Comparison of ENCODE assay signal across 22 cellular contexts in genomic region chr2:188345439-188345838, GRCh38. TPM values are rescaled to one million over a fixed set of nuclear protein-coding genes. Genes with fewer than 3 reads are reported as not detected.
DNase-seq lines count a peak whose midpoint lies in the region; ATAC-seq and TF ChIP-seq lines count a peak whose summit lies in the region.
"Had no signal": no experiment of that assay in that cellular context is flagged by ENCODE, and none has a peak within 500 bp of the region (broad histone marks: within the 10 kb centered on the region; RNA-seq: fewer than 3 reads in every experiment).

No MANE protein-coding gene starts in this region.

- no peaks in the 10 kb centered on the region for H3K36me3 Mint-ChIP-seq in glutamatergic neuron (ENCODE audit: unreplicated experiment)

- H3K4me1 Mint-ChIP-seq in glutamatergic neuron (ENCODE audit: low read depth, unreplicated experiment): peaks cover 22% of the 10 kb centered on the region

- peak overlapping the region; percentile 94 for H3K27ac Mint-ChIP-seq in glutamatergic neuron (ENCODE audit: unreplicated experiment)

- intact Hi-C loops in head of caudate nucleus (cut with DNase I): no loop called here

- peaks cover 2% of the 10 kb centered on the region for H3K27me3 Mint-ChIP-seq in glutamatergic neuron (ENCODE audit: unreplicated experiment)

- H3K27ac ChIP-seq in VCaP: peak overlapping the region; percentile 65
- H3K27ac ChIP-seq: dorsolateral prefrontal cortex, right atrium auricular region, upper lobe of right lung had no signal

- H3K9me3 Mint-ChIP-seq in glutamatergic neuron (ENCODE audit: unreplicated experiment): peaks cover 3% of the 10 kb centered on the region

- DNase-seq in AG08395 (ENCODE audit: low spot score): peak; percentile 7
- DNase-seq in glutamatergic neuron: no peak
- no peak for DNase-seq in stimulated activated CD8-positive, alpha-beta memory T cell treated with anti-CD3 and anti-CD28 coated beads, Interleukin-4, amount 100 ng/mL, for 48 hours
- DNase-seq in head of caudate nucleus: no peak
- no peak for DNase-seq in NCI-H1092 (lab: John Stamatoyannopoulos, UW)
- DNase-seq: activated CD8-positive, alpha-beta memory T cell treated with anti-CD3 and anti-CD28 coated beads, Interleukin-2, amount 50 U/mL, for 4 hours; BE2C; COR-L47; DND-41; dorsolateral prefrontal cortex; mesenchymal stem cell; NCI-H2171; NCI-H526; occipital lobe; T-helper 1 cell; upper lobe of right lung had no signal

- TF ChIP-seq CTCF in VCaP (conservative IDR thresholded peaks at IDR 0.05) (no peak), glutamatergic neuron (IDR thresholded peaks at IDR 0.05; ENCODE audit: partially characterized antibody, unreplicated experiment) (no peak)

- ATAC-seq in HG03025 (IDR thresholded peaks at IDR 0.05; ENCODE audit: low FRiP score, unreplicated experiment) (peak; percentile 49), HG03442 (IDR thresholded peaks at IDR 0.05; ENCODE audit: unreplicated experiment) (no peak)
- ATAC-seq: Right ventricle myocardium inferior, upper lobe of right lung had no signal

- peak overlapping the region; percentile 77 for H3K4me3 Mint-ChIP-seq in glutamatergic neuron (ENCODE audit: unreplicated experiment)

RNA-seq across cellular contexts. Expression of gene GULP1, which starts 53.8 kb away (rescaled TPM):
- 17.7 TPM for total RNA-seq in glutamatergic neuron (ENCODE audit: unreplicated experiment)
- total RNA-seq: OCI-LY7 had no signal
